ENCODE assay signal across 28 cellular contexts in the genomic region with DNA sequence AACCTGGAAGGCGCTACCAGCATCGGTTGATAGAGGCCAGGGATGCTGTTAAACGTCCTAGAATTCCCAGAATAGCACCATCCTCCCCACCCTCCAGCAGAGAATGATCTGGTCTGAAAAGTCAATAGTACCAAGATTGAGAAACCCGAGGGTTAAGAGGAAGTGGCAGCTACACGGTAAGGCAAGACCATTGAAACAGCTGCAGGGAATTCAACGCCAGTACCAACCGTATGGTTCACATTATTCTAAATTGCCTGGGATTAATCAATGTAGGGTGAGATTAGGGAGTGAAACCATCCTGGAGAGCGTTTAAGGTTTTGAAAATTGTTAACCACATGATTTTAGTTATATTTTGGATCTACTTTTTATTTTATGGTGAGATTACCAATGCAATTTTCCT.
DNase-seq lines count a peak whose midpoint lies in the region; ATAC-seq, FAIRE-seq and TF ChIP-seq lines count a peak whose summit lies in the region.
"Had no signal": no experiment of that assay in that cellular context is flagged by ENCODE, and none has a peak within 500 bp of the region (broad histone marks: within the 10 kb centered on the region; RNA-seq: fewer than 3 reads in every experiment).

No MANE protein-coding gene starts in this region.

- no peak overlapping the region for H3K23ac ChIP-seq in mesenchymal stem cell (ENCODE audit: low read length in 2 of 2)

- FAIRE-seq in astrocyte (lab: Jason Lieb, UNC) (peak; percentile 54), GM12891 (lab: Jason Lieb, UNC) (no peak)
- FAIRE-seq: GM18507, RCC 7860 had no signal

- H3K14ac ChIP-seq in mesenchymal stem cell (ENCODE audit: low read length in 2 of 2): no peak overlapping the region

- no peak overlapping the region for H2BK5ac ChIP-seq in mesenchymal stem cell (ENCODE audit: low read depth, low read length, poor library complexity, severe bottlenecking)

- H3K4me1 Mint-ChIP-seq in astrocyte (ENCODE audit: low read depth, unreplicated experiment) (no peaks in the 10 kb centered on the region), Caco-2 (ENCODE audit: low read depth, unreplicated experiment) (no peaks in the 10 kb centered on the region)
- H3K4me1 Mint-ChIP-seq: CD8-positive, alpha-beta memory T cell had no signal

- no peaks in the 10 kb centered on the region for H3K79me2 ChIP-seq in astrocyte (ENCODE audit: insufficient read depth, low read length)
- H3K79me2 ChIP-seq: parathyroid adenoma had no signal

- H3K4me3 Mint-ChIP-seq in astrocyte (ENCODE audit: unreplicated experiment) (no peak overlapping the region), Caco-2 (ENCODE audit: unreplicated experiment) (no peak overlapping the region)
- H3K4me3 Mint-ChIP-seq: activated CD4-positive, alpha-beta T cell treated with anti-CD3 and anti-CD28 coated beads for 36 hours; activated naive CD4-positive, alpha-beta T cell treated with anti-CD3 and anti-CD28 coated beads for 36 hours; activated T-cell treated with anti-CD3 and anti-CD28 coated beads, Interleukin-2, amount 50 U/mL, for 72 hours; CD8-positive, alpha-beta memory T cell; GM23338; naive thymus-derived CD4-positive, alpha-beta T cell had no signal

- H3K9me3 Mint-ChIP-seq in astrocyte (ENCODE audit: unreplicated experiment) (peaks cover 1% of the 10 kb centered on the region), Caco-2 (ENCODE audit: unreplicated experiment) (no peaks in the 10 kb centered on the region)

- H4K8ac ChIP-seq in mesenchymal stem cell (ENCODE audit: low read length): no peak overlapping the region

- H3K9ac ChIP-seq in astrocyte (ENCODE audit: low read length) (no peak overlapping the region), mesenchymal stem cell (ENCODE audit: low read length) (no peak overlapping the region)
- H3K9ac ChIP-seq: parathyroid adenoma had no signal

- H3K18ac ChIP-seq in mesenchymal stem cell (ENCODE audit: low read depth in 1 of 2, low read length in 2 of 2): no peak overlapping the region

- no peak for TF ChIP-seq POLR2A in GM12891 (IDR thresholded peaks at IDR 0.05; ENCODE audit: low read depth, low read length)

- H3K4me2 ChIP-seq in astrocyte (ENCODE audit: low read length) (no peak overlapping the region), mesenchymal stem cell (ENCODE audit: low read length, poor library complexity, severe bottlenecking) (no peak overlapping the region)
- H3K4me2 ChIP-seq: GM23338 had no signal

- H3K4me3 ChIP-seq in astrocyte (ENCODE audit: insufficient read depth, low read depth, low read length) (no peak overlapping the region), mesenchymal stem cell (ENCODE audit: insufficient read depth in 1 of 2, low read depth in 1 of 2, low read length in 2 of 2) (peak overlapping the region in 1 of 2 experiments; percentile 16), upper lobe of right lung (no peak overlapping the region), Caco-2 (ENCODE audit: low read depth, low read length) (no peak overlapping the region)
- H3K4me3 ChIP-seq: GM23338, left lung, MG63 had no signal

- H3K4me1 ChIP-seq in astrocyte (ENCODE audit: insufficient read depth, low read length): peaks cover 11% of the 10 kb centered on the region
- H3K4me1 ChIP-seq in mesenchymal stem cell (ENCODE audit: control insufficient read depth, insufficient read depth, low read depth, low read length): no peaks in the 10 kb centered on the region
- no peaks in the 10 kb centered on the region for H3K4me1 ChIP-seq in upper lobe of right lung
- H3K4me1 ChIP-seq in Caco-2: no peaks in the 10 kb centered on the region
- H3K4me1 ChIP-seq: left lung, parathyroid adenoma had no signal

- no peak overlapping the region for H4K91ac ChIP-seq in mesenchymal stem cell (ENCODE audit: low read length)

- BruUV-seq in Caco-2 (replicated peaks; lab: Mats Ljungman, UMichigan): no TSS peak

- TF ChIP-seq CTCF in astrocyte (IDR thresholded peaks at IDR 0.05; ENCODE audit: insufficient read depth, low read depth, low read length) (no peak), upper lobe of right lung (IDR thresholded peaks at IDR 0.05) (no peak), Caco-2 (IDR thresholded peaks at IDR 0.05; ENCODE audit: insufficient read depth in 1 of 2, low read depth in 1 of 2, low read length in 1 of 2, severe bottlenecking in 1 of 2, unreplicated experiment in 1 of 2) (no peak)

- POLR2A ChIA-PET in Caco-2 (lab: Charles Lee): no interaction called here

- WGBS in mesenchymal stem cell: 83% methylated on average over 8 of the region's 8 CpGs

- ATAC-seq in upper lobe of right lung: peak; percentile 62
- ATAC-seq: activated CD4-positive, alpha-beta T cell treated with anti-CD3 and anti-CD28 coated beads for 36 hours; activated T-cell treated with anti-CD3 and anti-CD28 coated beads, Interleukin-2, amount 50 U/mL, for 72 hours; GM23338; left lung; naive thymus-derived CD4-positive, alpha-beta T cell; stimulated activated naive CD8-positive, alpha-beta T cell treated with anti-CD3 and anti-CD28 coated beads, Interleukin-15, Interleukin-2, amounts not matched to agents 100 U/mL and 50 U/mL, for 24 hours had no signal

- H2AK5ac ChIP-seq in mesenchymal stem cell (ENCODE audit: low read length, severe bottlenecking): peak overlapping the region; percentile 38

- H2BK12ac ChIP-seq in mesenchymal stem cell (ENCODE audit: low read length in 2 of 2): no peak overlapping the region

- H3K36me3 Mint-ChIP-seq in astrocyte (ENCODE audit: low read depth, unreplicated experiment) (peaks cover 12% of the 10 kb centered on the region), Caco-2 (ENCODE audit: insufficient read depth, unreplicated experiment) (no peaks in the 10 kb centered on the region)

- H4K20me1 ChIP-seq in astrocyte (ENCODE audit: insufficient read depth, low read length): no peaks in the 10 kb centered on the region

- no peaks in the 10 kb centered on the region for H3K27me3 Mint-ChIP-seq in astrocyte (ENCODE audit: low read depth, unreplicated experiment)
- peaks cover 12% of the 10 kb centered on the region for H3K27me3 Mint-ChIP-seq in Caco-2 (ENCODE audit: insufficient read depth, unreplicated experiment)

- H3K27ac Mint-ChIP-seq in astrocyte (ENCODE audit: unreplicated experiment) (no peak overlapping the region), Caco-2 (ENCODE audit: unreplicated experiment) (no peak overlapping the region)
- H3K27ac Mint-ChIP-seq: activated CD4-positive, alpha-beta T cell treated with anti-CD3 and anti-CD28 coated beads for 36 hours; activated naive CD4-positive, alpha-beta T cell treated with anti-CD3 and anti-CD28 coated beads for 36 hours; activated T-cell treated with anti-CD3 and anti-CD28 coated beads, Interleukin-2, amount 50 U/mL, for 72 hours; CD8-positive, alpha-beta memory T cell; GM23338; naive thymus-derived CD4-positive, alpha-beta T cell had no signal

- H3K27ac ChIP-seq in astrocyte (ENCODE audit: low read depth, low read length): no peak overlapping the region
- no peak overlapping the region for H3K27ac ChIP-seq in mesenchymal stem cell (ENCODE audit: low read length, poor library complexity, severe bottlenecking)
- H3K27ac ChIP-seq in upper lobe of right lung: no peak overlapping the region
- H3K27ac ChIP-seq: left lung, parathyroid adenoma had no signal

- no peaks in the 10 kb centered on the region for H3K79me1 ChIP-seq in mesenchymal stem cell (replicated peaks; ENCODE audit: low read length, poor library complexity, severe bottlenecking)

- CTCF ChIA-PET in Caco-2 (lab: Charles Lee): no interaction called here

- H3K9me3 ChIP-seq in astrocyte (ENCODE audit: insufficient read depth, low read depth, low read length) (no peaks in the 10 kb centered on the region), mesenchymal stem cell (ENCODE audit: control insufficient read depth, low read length) (no peaks in the 10 kb centered on the region), upper lobe of right lung (no peaks in the 10 kb centered on the region), Caco-2 (no peaks in the 10 kb centered on the region)
- H3K9me3 ChIP-seq: left lung, MG63 had no signal

- intact Hi-C loops in upper lobe of right lung (cut with DNase I): no loop called here
- intact Hi-C loops in Caco-2 (cut with micrococcal nuclease; ENCODE audit: unreplicated experiment): no loop called here

- H3K27me3 ChIP-seq in astrocyte (ENCODE audit: insufficient read depth, low read length) (no peaks in the 10 kb centered on the region), mesenchymal stem cell (ENCODE audit: control insufficient read depth in 1 of 2, insufficient read depth in 1 of 2, low read length in 2 of 2) (no peaks in the 10 kb centered on the region), upper lobe of right lung (no peaks in the 10 kb centered on the region), Caco-2 (replicated peaks; ENCODE audit: control insufficient read depth, insufficient read depth, low read length) (peaks cover 1% of the 10 kb centered on the region; the same call in 1 of the 2 replicates)
- H3K27me3 ChIP-seq: left lung, MG63 had no signal

- H3K36me3 ChIP-seq in astrocyte (ENCODE audit: insufficient read depth, low read length) (no peaks in the 10 kb centered on the region), mesenchymal stem cell (ENCODE audit: control insufficient read depth in 1 of 2, insufficient read depth in 2 of 2, low read depth in 1 of 2, low read length in 2 of 2) (no peaks in the 10 kb centered on the region), upper lobe of right lung (no peaks in the 10 kb centered on the region), Caco-2 (ENCODE audit: control insufficient read depth, insufficient read depth, low read length) (no peaks in the 10 kb centered on the region)
- H3K36me3 ChIP-seq: left lung, MG63 had no signal

- H2AFZ ChIP-seq in astrocyte (ENCODE audit: low read depth, low read length) (no peak overlapping the region), mesenchymal stem cell (ENCODE audit: low read depth, low read length) (no peak overlapping the region)
- H2AFZ ChIP-seq: GM23338, parathyroid adenoma had no signal

- H2BK120ac ChIP-seq in mesenchymal stem cell (ENCODE audit: low read depth, low read length): no peak overlapping the region

- no peak overlapping the region for H3K4ac ChIP-seq in mesenchymal stem cell (ENCODE audit: low read depth in 1 of 2, low read length in 2 of 2)

- H2BK15ac ChIP-seq in mesenchymal stem cell (ENCODE audit: low read depth, poor library complexity, severe bottlenecking): no peak overlapping the region

- peak; percentile 56 for DNase-seq in LHCN-M2 (ENCODE audit: low read depth)
- DNase-seq in astrocyte (ENCODE audit: low read depth): no peak
- DNase-seq in mesenchymal stem cell: no peak
- DNase-seq in upper lobe of right lung: no peak
- no peak for DNase-seq in GM12891 (ENCODE audit: insufficient read length, low spot score)
- DNase-seq in cerebellum (ENCODE audit: low spot score): no peak
- DNase-seq in Caco-2: no peak
- DNase-seq: activated CD4-positive, alpha-beta T cell treated with anti-CD3 and anti-CD28 coated beads for 36 hours; activated naive CD4-positive, alpha-beta T cell treated with anti-CD3 and anti-CD28 coated beads for 36 hours; activated T-cell treated with anti-CD3 and anti-CD28 coated beads, Interleukin-2, amount 50 U/mL, for 72 hours; AML-193; amygdala; CD8-positive, alpha-beta memory T cell; DMS153; foreskin melanocyte; GDM1; hippocampal formation; left lung; MG63; naive thymus-derived CD4-positive, alpha-beta T cell; NCI-H510A; right cardiac atrium; stimulated activated naive CD8-positive, alpha-beta T cell treated with anti-CD3 and anti-CD28 coated beads, Interleukin-15, Interleukin-2, amounts not matched to agents 100 U/mL and 50 U/mL, for 24 hours; T-helper 2 cell had no signal
